ENCODE assay signal across 8 cellular contexts in the genomic region with DNA sequence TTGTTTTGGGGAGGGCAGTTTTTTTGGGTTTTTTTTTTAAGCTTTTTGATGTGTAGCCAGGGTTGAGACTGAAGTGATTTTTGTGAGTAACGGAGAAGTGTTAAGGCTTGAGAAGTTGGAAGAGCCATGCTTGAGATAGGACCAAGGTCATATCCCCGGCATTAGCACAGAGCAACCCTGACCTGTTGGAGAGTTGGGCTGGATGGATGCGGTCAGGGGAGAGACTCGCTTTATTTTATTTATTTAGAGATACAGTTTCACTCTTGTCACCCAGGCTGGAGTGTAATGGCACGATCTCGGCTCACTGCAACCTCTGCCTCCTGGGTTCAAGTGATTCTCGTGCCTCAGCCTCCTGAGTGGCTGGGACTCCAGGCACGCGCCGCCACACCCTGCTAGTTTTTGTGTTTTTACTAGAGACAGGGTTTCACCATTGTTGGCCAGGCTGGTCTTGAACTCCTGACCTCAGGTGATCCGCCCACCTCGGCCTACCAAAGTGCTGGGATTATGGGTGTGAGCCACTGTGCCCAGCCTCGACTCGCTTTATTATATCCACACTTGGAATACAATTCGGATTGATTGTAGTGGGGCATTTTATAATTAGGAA. TPM values are rescaled to one million over a fixed set of nuclear protein-coding genes. Genes with fewer than 3 reads are reported as not detected.
DNase-seq lines count a peak whose midpoint lies in the region; FAIRE-seq and TF ChIP-seq lines count a peak whose summit lies in the region.
"Not testable (repeated sequence)": the region's sequence is repeated elsewhere in the genome, so short reads cannot be mapped to it uniquely, and the experiment has no call there.

No MANE protein-coding gene starts in this region.

- DNase-seq in CD14-positive monocyte (ENCODE audit: low spot score); adipocyte (ENCODE audit: low read depth); endothelial cell of umbilical vein (ENCODE audit: low read depth, low spot score); keratinocyte (ENCODE audit: low read depth, low spot score); type B pancreatic cell (ENCODE audit: extremely low spot score, unreplicated experiment): not testable (repeated sequence)
- peak; percentile 52 for DNase-seq in M059J (ENCODE audit: low read depth)

- not testable (repeated sequence) for H3K4me3 Mint-ChIP-seq in CD14-positive monocyte
- H3K4me3 Mint-ChIP-seq in type B pancreatic cell: peak overlapping the region; percentile 26

- dilution Hi-C loops in endothelial cell of umbilical vein (cut with MboI; ENCODE audit: extremely low pct_ligation_motif_present, low sequenced_read_pairs); keratinocyte (cut with MboI; ENCODE audit: extremely low pct_ligation_motif_present, low sequenced_read_pairs): not testable (repeated sequence)

- H3K9me3 Mint-ChIP-seq in CD14-positive monocyte: peaks cover 8 to 16% (median 11%) of the 10 kb centered on the region in 7 donors
- not testable (repeated sequence) for H3K9me3 Mint-ChIP-seq in type B pancreatic cell

- BruUV-seq in endothelial cell of umbilical vein (replicated peaks; lab: Mats Ljungman, UMichigan): TSS peak; percentile 30

- H3K36me3 ChIP-seq in adipocyte (ENCODE audit: control insufficient read depth, insufficient read depth, low read length, severe bottlenecking); endothelial cell of umbilical vein (ENCODE audit: control insufficient read depth in 2 of 2, extremely low read depth in 1 of 2, insufficient read depth in 2 of 2, low read length in 2 of 2); muscle layer of duodenum (ENCODE audit: control insufficient read depth in 1 of 2, insufficient read depth in 2 of 2, low read length in 2 of 2); skeletal muscle satellite cell (ENCODE audit: insufficient read depth, low read length): not testable (repeated sequence)
- H3K36me3 ChIP-seq in keratinocyte (ENCODE audit: control insufficient read depth in 2 of 2, extremely low read depth in 1 of 2, insufficient read depth in 2 of 2, low read length in 2 of 2): peaks cover 9 to 34% of the 10 kb centered on the region in 2 experiments

- not testable (repeated sequence) for H4K20me1 ChIP-seq in endothelial cell of umbilical vein (replicated peaks; ENCODE audit: control insufficient read depth, extremely low read depth, insufficient read depth, low read length)
- peaks cover 64% of the 10 kb centered on the region for H4K20me1 ChIP-seq in keratinocyte (ENCODE audit: control insufficient read depth, extremely low read depth, insufficient read depth, low read length)

- not testable (repeated sequence) for H2AFZ ChIP-seq in endothelial cell of umbilical vein (ENCODE audit: low read depth, low read length); keratinocyte (ENCODE audit: control insufficient read depth, low read length)

- CTCF ChIA-PET in endothelial cell of umbilical vein (lab: Charles Lee): interaction anchor here (0.8 to 1.7 kb wide), 6 partner anchors 29 to 655 kb away, joined by 3 to 5 read pairs (median 4); a partner anchor contains a TSS

- H3K4me3 ChIP-seq in adipocyte (ENCODE audit: low read length) (peak overlapping the region; percentile 41), keratinocyte (ENCODE audit: control insufficient read depth in 2 of 3, extremely low read depth in 1 of 3, insufficient read depth in 2 of 3, low read depth in 1 of 3, low read length in 3 of 3) (peak overlapping the region in 1 of 3 experiments; percentile 50)
- H3K4me3 ChIP-seq in endothelial cell of umbilical vein (replicated peaks in 1 of 3; ENCODE audit: insufficient read depth in 1 of 3, low read depth in 1 of 3, low read length in 3 of 3); muscle layer of duodenum (ENCODE audit: low read depth in 1 of 2, low read length in 2 of 2); skeletal muscle satellite cell (ENCODE audit: low read length): not testable (repeated sequence)

- H3K27ac ChIP-seq in endothelial cell of umbilical vein (ENCODE audit: insufficient read depth, low read depth, low read length): peak overlapping the region; percentile 98
- H3K27ac ChIP-seq in keratinocyte (ENCODE audit: control insufficient read depth, insufficient read depth, low read length): peak overlapping the region; percentile 93
- peak overlapping the region; percentile 65 for H3K27ac ChIP-seq in muscle layer of duodenum (ENCODE audit: low read length)

- H3K27ac Mint-ChIP-seq in CD14-positive monocyte (peak overlapping the region in 5 of 7 donors; percentile 55 to 90 (median 75)), type B pancreatic cell (peak overlapping the region; percentile 95)

- H3K36me3 Mint-ChIP-seq in CD14-positive monocyte (peaks cover 10% of the 10 kb centered on the region in 2 donors), type B pancreatic cell (peaks cover 13% of the 10 kb centered on the region)

- not testable (repeated sequence) for TF ChIP-seq POLR2A in endothelial cell of umbilical vein (IDR thresholded peaks at IDR 0.05; ENCODE audit: low read depth, low read length)

- H3K9me1 ChIP-seq in endothelial cell of umbilical vein (replicated peaks; ENCODE audit: control insufficient read depth, extremely low read depth, insufficient read depth, low read length): not testable (repeated sequence)
- H3K9me1 ChIP-seq in keratinocyte (ENCODE audit: control insufficient read depth, extremely low read depth, insufficient read depth, low read length): peaks cover 21% of the 10 kb centered on the region

- FAIRE-seq in endothelial cell of umbilical vein (lab: Jason Lieb, UNC); keratinocyte (lab: Jason Lieb, UNC): not testable (repeated sequence)

- H3K4me2 ChIP-seq in endothelial cell of umbilical vein (ENCODE audit: insufficient read depth, low read length): peak overlapping the region; percentile 26
- peak overlapping the region; percentile 90 for H3K4me2 ChIP-seq in keratinocyte (ENCODE audit: control insufficient read depth, extremely low read depth, insufficient read depth, low read depth, low read length)
- H3K4me2 ChIP-seq in skeletal muscle satellite cell (ENCODE audit: low read length): peak overlapping the region; percentile 71

- not testable (repeated sequence) for H3K27me3 Mint-ChIP-seq in CD14-positive monocyte (ENCODE audit: low read depth in 3 of 3); type B pancreatic cell

- H3K9me3 ChIP-seq in adipocyte (ENCODE audit: control insufficient read depth, low read length); endothelial cell of umbilical vein (replicated peaks; ENCODE audit: control insufficient read depth, insufficient read depth, low read length); keratinocyte (ENCODE audit: control insufficient read depth, low read depth, low read length); muscle layer of duodenum (ENCODE audit: control insufficient read depth in 1 of 2, low read length in 2 of 2); skeletal muscle satellite cell (replicated peaks; ENCODE audit: low read length): not testable (repeated sequence)

- intact Hi-C loops in CD14-positive monocyte (cut with micrococcal nuclease); endothelial cell of umbilical vein (cut with micrococcal nuclease): not testable (repeated sequence)

- not testable (repeated sequence) for H3K27me3 ChIP-seq in adipocyte (replicated peaks; ENCODE audit: control insufficient read depth, insufficient read depth, low read length); endothelial cell of umbilical vein (ENCODE audit: control insufficient read depth in 2 of 2, insufficient read depth in 2 of 2, low read length in 2 of 2); keratinocyte (ENCODE audit: control insufficient read depth, extremely low read depth, insufficient read depth, low read length); muscle layer of duodenum (ENCODE audit: low read depth, low read length); skeletal muscle satellite cell (ENCODE audit: control insufficient read depth, insufficient read depth, low read length)

- peaks cover 40% of the 10 kb centered on the region for H3K4me1 Mint-ChIP-seq in CD14-positive monocyte
- H3K4me1 Mint-ChIP-seq in type B pancreatic cell (ENCODE audit: unreplicated experiment): peaks cover 59% of the 10 kb centered on the region

- H3K4me1 ChIP-seq in adipocyte (ENCODE audit: control insufficient read depth, insufficient read depth, low read length) (peaks cover 50% of the 10 kb centered on the region), endothelial cell of umbilical vein (ENCODE audit: control insufficient read depth, extremely low read depth, insufficient read depth, low read length) (peaks cover 72% of the 10 kb centered on the region), keratinocyte (ENCODE audit: control insufficient read depth, extremely low read depth, insufficient read depth, low read length) (peaks cover 87% of the 10 kb centered on the region), muscle layer of duodenum (ENCODE audit: control insufficient read depth in 1 of 2, insufficient read depth in 2 of 2, low read length in 2 of 2) (peaks cover 28 to 36% of the 10 kb centered on the region in 2 donors), skeletal muscle satellite cell (ENCODE audit: control insufficient read depth, insufficient read depth, low read length) (peaks cover 53% of the 10 kb centered on the region)

- POLR2A ChIA-PET in endothelial cell of umbilical vein (lab: Charles Lee): interaction anchor here (0.6 to 3.2 kb wide), 4 partner anchors 12 to 35 kb away, joined by 3 to 19 read pairs (median 6); no protein-coding TSS in a partner anchor

- TF ChIP-seq CTCF in CD14-positive monocyte (IDR thresholded peaks at IDR 0.05); endothelial cell of umbilical vein (IDR thresholded peaks at IDR 0.05; ENCODE audit: extremely low read depth in 1 of 2, insufficient read depth in 1 of 2, low read depth in 1 of 2, low read length in 2 of 2); keratinocyte (optimal IDR thresholded peaks at IDR 0.05 in 1 of 3, IDR thresholded peaks at IDR 0.05 in 1 of 3, conservative IDR thresholded peaks at IDR 0.05 in 1 of 3; ENCODE audit: extremely low read depth in 1 of 3, insufficient read depth in 2 of 3, low read length in 3 of 3); type B pancreatic cell (conservative IDR thresholded peaks at IDR 0.05): not testable (repeated sequence)

- peaks cover 94% of the 10 kb centered on the region for H3K79me2 ChIP-seq in endothelial cell of umbilical vein (ENCODE audit: control insufficient read depth, insufficient read depth, low read length)
- H3K79me2 ChIP-seq in keratinocyte (ENCODE audit: control insufficient read depth, insufficient read depth, low read length): peaks cover 98% of the 10 kb centered on the region

- H3K9ac ChIP-seq in adipocyte (ENCODE audit: low read length); skeletal muscle satellite cell (ENCODE audit: low read depth, low read length): not testable (repeated sequence)
- peak overlapping the region; percentile 59 for H3K9ac ChIP-seq in endothelial cell of umbilical vein (replicated peaks; ENCODE audit: extremely low read depth, insufficient read depth, low read length)
- H3K9ac ChIP-seq in keratinocyte (ENCODE audit: control insufficient read depth, extremely low read depth, insufficient read depth, low read length): peak overlapping the region; percentile 80

RNA-seq across cellular contexts. Expression of a gene that starts 43.5 kb away (rescaled TPM):
- polyA plus RNA-seq in CD14-positive monocyte: 1 to 10 TPM in 1 of 2 donors, under 1 TPM in 1; 0.47 to 2.1 TPM
- 65.0 and 130 TPM in 2 replicates for total RNA-seq in M059J (2014; rRNA removed; shearing (Covaris generic))
- 595 and 670 TPM in 2 replicates for total RNA-seq in endothelial cell of umbilical vein
- 479 and 516 TPM in 2 replicates for polyA plus RNA-seq in endothelial cell of umbilical vein
- 267 and 270 TPM in 2 replicates for polyA plus RNA-seq in endothelial cell of umbilical vein (2011; cell fraction: cytosol; rRNA removed)
- 3,546 and 4,297 TPM in 2 replicates for polyA plus RNA-seq in endothelial cell of umbilical vein (2011; cell fraction: nucleus; rRNA removed)
- 427 and 466 TPM in 2 replicates for polyA plus RNA-seq in endothelial cell of umbilical vein (2012)
- 1,506 and 1,741 TPM in 2 replicates for polyA minus RNA-seq in endothelial cell of umbilical vein
- 139 TPM for polyA minus RNA-seq in endothelial cell of umbilical vein (2011; cell fraction: cytosol; rRNA and poly(A)+ RNA removed)
- polyA minus RNA-seq in endothelial cell of umbilical vein (2011; cell fraction: nucleus; rRNA and poly(A)+ RNA removed): 3,042 and 3,714 TPM in 2 replicates
- 271 to 566 TPM (median 289 TPM) in 3 replicates for polyA plus RNA-seq in keratinocyte
- 139 TPM for polyA plus RNA-seq in keratinocyte (2011; ENCODE audit: low read depth)
- polyA plus RNA-seq in keratinocyte (2011; cell fraction: cytosol; rRNA removed): 224 and 242 TPM in 2 replicates
- 1,762 and 1,792 TPM in 2 replicates for polyA plus RNA-seq in keratinocyte (2011; cell fraction: nucleus; rRNA removed)
- 243 and 645 TPM in 2 replicates for polyA plus RNA-seq in keratinocyte (2012; ENCODE audit: low replicate concordance)
- 1,184 to 1,540 TPM (median 1,356 TPM) in 3 replicates for polyA minus RNA-seq in keratinocyte
- 873 TPM for polyA minus RNA-seq in keratinocyte (2011; cell fraction: cytosol; rRNA and poly(A)+ RNA removed)
- 2,395 and 3,178 TPM in 2 replicates for polyA minus RNA-seq in keratinocyte (2011; cell fraction: nucleus; rRNA and poly(A)+ RNA removed)
- total RNA-seq in skeletal muscle satellite cell (2012; rRNA removed): 79.3 and 86.2 TPM in 2 replicates
- 204 and 295 TPM in 2 replicates for total RNA-seq in type B pancreatic cell (ENCODE audit: low replicate concordance)

Comparison
In these comparisons a context has a peak if more than half of its experiments do, and no peak if none do; other contexts are left out.
1. H3K4me2 ChIP-seq: peak in every context shown above with its lines; median percentile 90 in keratinocyte; 71 in skeletal muscle satellite cell; 26 in endothelial cell of umbilical vein.